ENCODE assay signal across 15 cellular contexts in genomic region chr3:64104691-64105101, GRCh38.
DNase-seq lines count a peak whose midpoint lies in the region; ATAC-seq and TF ChIP-seq lines count a peak whose summit lies in the region.
"Had no signal": no experiment of that assay in that cellular context is flagged by ENCODE, and none has a peak within 500 bp of the region (broad histone marks: within the 10 kb centered on the region; RNA-seq: fewer than 3 reads in every experiment).

No MANE protein-coding gene starts in this region.

- H3K36me3 ChIP-seq in gastrocnemius medialis, result no peaks in the 10 kb centered on the region

- ATAC-seq in HG02885 (IDR thresholded peaks at IDR 0.05; ENCODE audit: poor library complexity, unreplicated experiment), result peak; percentile 58
- ATAC-seq in gastrocnemius medialis, result no peak

- H3K4me1 ChIP-seq in gastrocnemius medialis, result no peaks in the 10 kb centered on the region

- in situ Hi-C loops in gastrocnemius medialis (cut with MboI; ENCODE audit: low sequenced_read_pairs in 4 of 4), result no loop called here

- TF ChIP-seq POLR2A in gastrocnemius medialis (IDR thresholded peaks at IDR 0.05) (no peak), erythroblast (IDR thresholded peaks at IDR 0.05; ENCODE audit: low read length) (no peak)

- H3K9me3 ChIP-seq in gastrocnemius medialis, result no peaks in the 10 kb centered on the region

- peak; percentile 23 for DNase-seq in Daoy (ENCODE audit: low read depth)
- DNase-seq in SW480 (ENCODE audit: low spot score), result peak; percentile 16
- DNase-seq in islet precursor cell, result peak; percentile 80
- DNase-seq in gastrocnemius medialis, result no peak
- no peak for DNase-seq in erythroblast (lab: John Stamatoyannopoulos, UW)
- DNase-seq in nucleus accumbens (lab: John Stamatoyannopoulos, UW), result no peak
- DNase-seq in NCI-H524 (lab: John Stamatoyannopoulos, UW), result no peak
- DNase-seq: activated CD4-positive, alpha-beta T cell treated with anti-CD3 and anti-CD28 coated beads, Interleukin-2, amount 10 ng/mL, durations not matched to agents 24 days and 14 days; activated effector memory CD4-positive, alpha-beta T cell treated with Interleukin-2 at 50 U/mL for 16 hours; central memory CD4-positive, alpha-beta T cell; DND-41; NCI-H1436 treated with DMSO at 0.1 percent for 48 hours; stimulated activated CD4-positive, alpha-beta T cell treated with anti-CD3 and anti-CD28 coated beads, Interleukin-2, amount 100 ng/mL, for 24 hours; stimulated activated naive CD4-positive, alpha-beta T cell treated with Interleukin-2 at 50 U/mL for 16 hours had no signal

- no peak for TF ChIP-seq CTCF in gastrocnemius medialis (IDR thresholded peaks at IDR 0.05 in 4 of 5, conservative IDR thresholded peaks at IDR 0.05 in 1 of 5)

- no peak overlapping the region for H3K4me3 ChIP-seq in gastrocnemius medialis

- H3K27me3 ChIP-seq in gastrocnemius medialis, result no peaks in the 10 kb centered on the region

- no peak overlapping the region for H3K27ac ChIP-seq in gastrocnemius medialis

- intact Hi-C loops in gastrocnemius medialis (cut with DNase I; ENCODE audit: low total_unique reads), result no loop called here

Comparison
In these comparisons a context has a peak if more than half of its experiments do, and no peak if none do; other contexts are left out.
1. DNase-seq: peak in Daoy (single experiment), SW480 (single experiment) and islet precursor cell (single experiment); none in gastrocnemius medialis (0 of 2), erythroblast (0 of 2), nucleus accumbens (0 of 56) and NCI-H524 (0 of 2).